In the genomic region with DNA sequence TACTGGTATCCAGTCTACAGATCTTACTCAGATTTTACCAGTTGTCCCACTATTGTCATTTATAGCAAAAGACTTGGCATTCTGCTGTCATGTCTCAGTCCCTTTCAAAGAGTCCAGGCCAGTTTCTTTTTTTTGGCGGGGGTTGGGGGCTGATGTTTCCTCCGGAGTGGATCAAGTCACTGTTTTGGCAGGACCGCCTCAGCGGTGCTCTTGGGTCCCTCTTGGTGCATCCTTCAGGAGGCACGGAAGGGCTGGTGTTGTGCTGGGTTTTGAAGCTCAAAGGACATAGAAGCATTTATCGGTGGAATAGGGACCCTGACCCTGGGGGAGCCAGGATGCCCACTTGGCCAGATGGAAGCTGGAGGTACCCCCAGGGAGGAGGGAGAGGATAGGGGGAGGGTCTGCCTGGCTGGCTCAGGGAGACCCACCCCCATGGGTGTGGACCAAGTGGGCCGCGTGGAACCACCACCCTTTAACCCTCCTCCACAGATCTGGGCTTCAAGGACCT, we compare ENCODE assay signal across 10 cellular contexts. TPM values are rescaled to one million over a fixed set of nuclear protein-coding genes. Genes with fewer than 3 reads are reported as not detected.
DNase-seq lines count a peak whose midpoint lies in the region; TF ChIP-seq lines count a peak whose summit lies in the region.
"Had no signal": no experiment of that assay in that cellular context is flagged by ENCODE, and none has a peak within 500 bp of the region (broad histone marks: within the 10 kb centered on the region; RNA-seq: fewer than 3 reads in every experiment).

No MANE protein-coding gene starts in this region.

- no peak overlapping the region for H3K4me3 Mint-ChIP-seq in CD4-positive, alpha-beta memory T cell
- H3K4me3 Mint-ChIP-seq in MCF 10A (ENCODE audit: unreplicated experiment): no peak overlapping the region

- no peak overlapping the region for H3K27ac ChIP-seq in CD4-positive, alpha-beta memory T cell (ENCODE audit: low read depth, low read length)
- H3K27ac ChIP-seq in HEK293 (ENCODE audit: extremely low read depth, low read depth, low read length): no peak overlapping the region
- peak overlapping the region; percentile 40 for H3K27ac ChIP-seq in colonic mucosa
- H3K27ac ChIP-seq in spleen: peak overlapping the region in 1 of 8 donors; percentile 2

- H3K9ac ChIP-seq in colonic mucosa (ENCODE audit: low read depth in 2 of 2, low read length in 2 of 2): peak overlapping the region in 1 of 2 donors; percentile 40

- TF ChIP-seq CTCF in HEK293 (tag by site-specific recombination; IDR thresholded peaks at IDR 0.05): no peak
- TF ChIP-seq CTCF in colonic mucosa (IDR thresholded peaks at IDR 0.05): no peak
- no peak for TF ChIP-seq CTCF in spleen (IDR thresholded peaks at IDR 0.05 in 8 of 11, conservative IDR thresholded peaks at IDR 0.05 in 3 of 11)
- no peak for TF ChIP-seq CTCF in MCF 10A (IDR thresholded peaks at IDR 0.05; ENCODE audit: unreplicated experiment)

- H3K27me3 Mint-ChIP-seq in CD4-positive, alpha-beta memory T cell: no peaks in the 10 kb centered on the region
- H3K27me3 Mint-ChIP-seq in MCF 10A (ENCODE audit: insufficient read depth, unreplicated experiment): no peaks in the 10 kb centered on the region
- H3K27me3 Mint-ChIP-seq: IgD-negative memory B cell had no signal

- H3K9me3 ChIP-seq in CD4-positive, alpha-beta memory T cell (ENCODE audit: control insufficient read depth in 1 of 2, low read length in 2 of 2): no peaks in the 10 kb centered on the region
- H3K9me3 ChIP-seq in HEK293 (ENCODE audit: control insufficient read depth, insufficient read depth, low read depth, low read length): no peaks in the 10 kb centered on the region
- H3K9me3 ChIP-seq in colonic mucosa: no peaks in the 10 kb centered on the region
- no peaks in the 10 kb centered on the region for H3K9me3 ChIP-seq in spleen

- intact Hi-C loops in CD4-positive, alpha-beta memory T cell (cut with micrococcal nuclease): no loop called here
- intact Hi-C loops in colonic mucosa (cut with DNase I) (no loop called here), spleen (cut with DNase I; ENCODE audit: low total_unique reads) (no loop called here), MCF 10A (cut with micrococcal nuclease) (no loop called here)

- H3K4me1 ChIP-seq in CD4-positive, alpha-beta memory T cell (ENCODE audit: insufficient read depth, low read length): peaks cover 11% of the 10 kb centered on the region
- no peaks in the 10 kb centered on the region for H3K4me1 ChIP-seq in HEK293 (ENCODE audit: control insufficient read depth, insufficient read depth, low read length)
- no peaks in the 10 kb centered on the region for H3K4me1 ChIP-seq in colonic mucosa
- peaks cover 0 to 43% (median 29%) of the 10 kb centered on the region in 6 donors for H3K4me1 ChIP-seq in spleen

- H3K4me3 ChIP-seq in CD4-positive, alpha-beta memory T cell (ENCODE audit: low read length in 2 of 2): no peak overlapping the region
- H3K4me3 ChIP-seq in HEK293 (ENCODE audit: low read depth, low read length) (no peak overlapping the region), colonic mucosa (no peak overlapping the region), spleen (no peak overlapping the region)

- POLR2A ChIA-PET in CD4-positive, alpha-beta memory T cell (lab: Charles Lee; ENCODE audit: partially characterized antibody): no interaction called here
- POLR2A ChIA-PET in HEK293 (lab: Yijun Ruan, JAX) (no interaction called here), MCF 10A (lab: Yijun Ruan, JAX) (interaction anchor here (1.0 kb wide), 1 partner anchor 9 kb away, joined by 3 read pairs; no protein-coding TSS in a partner anchor)

- H3K27me3 ChIP-seq in CD4-positive, alpha-beta memory T cell (ENCODE audit: insufficient read depth, low read length): no peaks in the 10 kb centered on the region
- no peaks in the 10 kb centered on the region for H3K27me3 ChIP-seq in colonic mucosa
- H3K27me3 ChIP-seq in spleen (replicated peaks in 1 of 7): no peaks in the 10 kb centered on the region

- 89 to 98% (median 91%) methylated on average over 6 to 8 of the region's 8 CpGs for WGBS in spleen, 5 donors

- H3K36me3 ChIP-seq in CD4-positive, alpha-beta memory T cell (ENCODE audit: insufficient read depth, low read length): peaks cover 44% of the 10 kb centered on the region
- peaks cover 17 to 56% of the 10 kb centered on the region in 2 experiments; a peak in 2 of 3 replicates for H3K36me3 ChIP-seq in HEK293 (ENCODE audit: control insufficient read depth in 2 of 2, insufficient read depth in 1 of 2, low read length in 2 of 2)
- H3K36me3 ChIP-seq in colonic mucosa: peaks cover 4% of the 10 kb centered on the region
- peaks cover 2 to 88% (median 63%) of the 10 kb centered on the region in 6 donors for H3K36me3 ChIP-seq in spleen

- DNase-seq in CD4-positive, alpha-beta memory T cell: no peak
- DNase-seq in colonic mucosa (no peak), spleen (peak; percentile 68), iPS-NIHi11 (ENCODE audit: low spot score) (no peak), MCF 10A (ENCODE audit: unreplicated experiment) (no peak)
- no peak for DNase-seq in activated CD8-positive, alpha-beta memory T cell treated with anti-CD3 and anti-CD28 coated beads, Interleukin-2, amount 50 U/mL, for 4 hours
- DNase-seq: GDM1, SHP77 treated with DMSO at 0.1 percent for 48 hours had no signal

- H3K4me1 Mint-ChIP-seq in CD4-positive, alpha-beta memory T cell: peaks cover 11 to 20% (median 18%) of the 10 kb centered on the region in 4 donors
- peaks cover 35% of the 10 kb centered on the region for H3K4me1 Mint-ChIP-seq in MCF 10A (ENCODE audit: insufficient read depth, unreplicated experiment)

- CTCF ChIA-PET in CD4-positive, alpha-beta memory T cell (lab: Charles Lee; ENCODE audit: partially characterized antibody): no interaction called here
- CTCF ChIA-PET in HEK293 (lab: Yijun Ruan, JAX) (no interaction called here), MCF 10A (lab: Yijun Ruan, JAX) (interaction anchor here (0.6 to 0.9 kb wide), 2 partner anchors 39 to 64 kb away, joined by 6 read pairs; partner anchors contain the start of gene TRIB3)

- no peak for TF ChIP-seq POLR2A in spleen (IDR thresholded peaks at IDR 0.05)

- H3K9me3 Mint-ChIP-seq in CD4-positive, alpha-beta memory T cell: no peaks in the 10 kb centered on the region
- H3K9me3 Mint-ChIP-seq in MCF 10A (ENCODE audit: unreplicated experiment): no peaks in the 10 kb centered on the region
- H3K9me3 Mint-ChIP-seq: IgD-negative memory B cell had no signal

- no TSS peak for BruUV-seq in MCF 10A (replicated peaks; lab: Mats Ljungman, UMichigan)

- H3K27ac Mint-ChIP-seq in CD4-positive, alpha-beta memory T cell: peak overlapping the region in 4 of 7 donors; percentile 29 to 61 (median 51)
- no peak overlapping the region for H3K27ac Mint-ChIP-seq in MCF 10A (ENCODE audit: low read depth, unreplicated experiment)

- H3K36me3 Mint-ChIP-seq in CD4-positive, alpha-beta memory T cell: peaks cover 24 to 48% of the 10 kb centered on the region in 2 donors
- peaks cover 68% of the 10 kb centered on the region for H3K36me3 Mint-ChIP-seq in MCF 10A (ENCODE audit: insufficient read depth, unreplicated experiment)

TF ChIP-seq in HEK293, 187 proteins besides CTCF, POLR2A, EP300 and RAD21:
- TF ChIP-seq ZNF76 (tag by site-specific recombination; IDR thresholded peaks at IDR 0.05; ENCODE audit: borderline replicate concordance, low read depth) (no peak), GLIS2 (tag by site-specific recombination; IDR thresholded peaks at IDR 0.05) (peak; percentile 39; the same call in 1 of the 2 replicates)
TF ChIP-seq in HEK293: peak in this region for 1.

RNA-seq across cellular contexts. Expression of gene RBCK1, which starts 10.8 kb away (rescaled TPM):
- total RNA-seq in CD4-positive, alpha-beta memory T cell: 100 to 1,000 TPM; 109 to 118 TPM
- 10 to 100 TPM; 75.2 to 84.4 TPM for polyA plus RNA-seq in CD4-positive, alpha-beta memory T cell
- total RNA-seq in colonic mucosa (100 to 1,000 TPM; 134 to 169 TPM), spleen (100 to 1,000 TPM in 4 of 7 donors, 10 to 100 TPM in 3; 90.2 to 124 (median 105) TPM), MCF 10A (2022) (353 and 488 TPM in 2 replicates)
- 100 to 1,000 TPM in 1 of 3 donors, 10 to 100 TPM in 2; 78.6 to 152 (median 98.9) TPM for polyA plus RNA-seq in spleen

RNA-seq across cellular contexts. Expression of gene TRIB3, which starts 38.4 kb away (rescaled TPM):
- total RNA-seq in CD4-positive, alpha-beta memory T cell: 1 to 10 TPM; 7.2 to 8.1 TPM
- 10 to 100 TPM in 1 of 2 donors, 1 to 10 TPM in 1; 8.7 to 12.4 TPM for polyA plus RNA-seq in CD4-positive, alpha-beta memory T cell
- total RNA-seq in colonic mucosa: 10 to 100 TPM; 13.5 to 48.5 TPM
- total RNA-seq in spleen: 10 to 100 TPM in 4 of 7 donors, 1 to 10 TPM in 3; 8.3 to 25.7 (median 12.0) TPM
- polyA plus RNA-seq in spleen: 10 to 100 TPM in 2 of 3 donors, 1 to 10 TPM in 1; 5.7 to 11.7 (median 11.6) TPM
- total RNA-seq in MCF 10A (2022): 477 and 598 TPM in 2 replicates

RNA-seq across cellular contexts. Expression of gene TBC1D20, which starts 43.4 kb away (rescaled TPM):
- total RNA-seq in CD4-positive, alpha-beta memory T cell: 10 to 100 TPM; 42.1 to 42.9 TPM
- polyA plus RNA-seq in CD4-positive, alpha-beta memory T cell: 10 to 100 TPM; 19.3 to 22.8 TPM
- total RNA-seq in colonic mucosa (10 to 100 TPM; 25.4 to 31.9 TPM), spleen (10 to 100 TPM; 30.6 to 41.0 (median 34.8) TPM), MCF 10A (2022) (32.5 and 36.0 TPM in 2 replicates)
- polyA plus RNA-seq in spleen: 10 to 100 TPM in 2 of 3 donors, 1 to 10 TPM in 1; 9.2 to 15.1 (median 10.3) TPM
